Comparison of ENCODE assay signal across 9 cellular contexts in genomic region chr15:26771168-26771916, GRCh38. TPM values are rescaled to one million over a fixed set of nuclear protein-coding genes. Genes with fewer than 3 reads are reported as not detected.
DNase-seq lines count a peak whose midpoint lies in the region; ATAC-seq and TF ChIP-seq lines count a peak whose summit lies in the region.
"Had no signal": no experiment of that assay in that cellular context is flagged by ENCODE, and none has a peak within 500 bp of the region (broad histone marks: within the 10 kb centered on the region; RNA-seq: fewer than 3 reads in every experiment).

No MANE protein-coding gene starts in this region.

- TF ChIP-seq EP300 in Ishikawa (IDR thresholded peaks at IDR 0.05; ENCODE audit: borderline replicate concordance), result no peak

- peaks cover 8% of the 10 kb centered on the region; the same call in 1 of the 2 replicates for H3K36me3 Mint-ChIP-seq in WTC11

- no peaks in the 10 kb centered on the region for H3K9me3 Mint-ChIP-seq in WTC11
- H3K9me3 Mint-ChIP-seq: activated B cell treated with CpG ODN at 0.5 μM for 24 hours had no signal

- POLR2A ChIA-PET in WTC11 (lab: Charles Lee), result no interaction called here

- peak overlapping the region; percentile 91 for H3K4me3 Mint-ChIP-seq in WTC11
- H3K4me3 Mint-ChIP-seq: activated B cell treated with CpG ODN at 0.5 μM for 24 hours had no signal

- ATAC-seq in WTC11, result peak; percentile 58
- ATAC-seq in HG03354 (IDR thresholded peaks at IDR 0.05; ENCODE audit: poor library complexity, severe bottlenecking, unreplicated experiment), result no peak
- ATAC-seq: HCT116 had no signal

- H3K27ac Mint-ChIP-seq in WTC11, result peak overlapping the region; percentile 96
- H3K27ac Mint-ChIP-seq: activated B cell treated with CpG ODN at 0.5 μM for 24 hours had no signal

- H3K4me1 Mint-ChIP-seq in WTC11, result peaks cover 69% of the 10 kb centered on the region

- peak overlapping the region; percentile 72 for H3K4me3 ChIP-seq in iPS-11a (ENCODE audit: low read depth, low read length)

- CTCF ChIA-PET in WTC11 (lab: Charles Lee), result interaction anchor here (1.7 kb wide), 1 partner anchor 67 kb away, joined by 5 read pairs; no protein-coding TSS in a partner anchor

- peak; percentile 91 for DNase-seq in WTC11 (ENCODE audit: low spot score)
- DNase-seq in putamen (ENCODE audit: low spot score), result peak; percentile 40
- DNase-seq in NCI-H1694 (lab: John Stamatoyannopoulos, UW), result no peak
- DNase-seq in NCI-H446 treated with DMSO at 0.1 percent for 48 hours (lab: John Stamatoyannopoulos, UW), result no peak
- DNase-seq: activated B cell treated with CpG ODN at 0.5 μM for 24 hours had no signal

- no peak for TF ChIP-seq CTCF in WTC11 (IDR thresholded peaks at IDR 0.05)

- H3K27me3 Mint-ChIP-seq in WTC11 (ENCODE audit: low read depth), result no peaks in the 10 kb centered on the region

- TF ChIP-seq RAD21 in Ishikawa (IDR thresholded peaks at IDR 0.05; ENCODE audit: low read depth), result no peak

TF ChIP-seq in Ishikawa, 13 proteins besides CTCF, POLR2A, EP300 and RAD21:
- no peak for TF ChIP-seq ZBTB7A (IDR thresholded peaks at IDR 0.05; ENCODE audit: low read depth)
- no peak for TF ChIP-seq EGR1 (IDR thresholded peaks at IDR 0.05)
- no peak for TF ChIP-seq TCF12 (IDR thresholded peaks at IDR 0.05; ENCODE audit: low read depth)
- TF ChIP-seq CEBPB (IDR thresholded peaks at IDR 0.05), result no peak
- TF ChIP-seq, protein P1, sequence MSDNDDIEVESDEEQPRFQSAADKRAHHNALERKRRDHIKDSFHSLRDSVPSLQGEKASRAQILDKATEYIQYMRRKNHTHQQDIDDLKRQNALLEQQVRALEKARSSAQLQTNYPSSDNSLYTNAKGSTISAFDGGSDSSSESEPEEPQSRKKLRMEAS (IDR thresholded peaks at IDR 0.05), result no peak
- TF ChIP-seq, protein P2, sequence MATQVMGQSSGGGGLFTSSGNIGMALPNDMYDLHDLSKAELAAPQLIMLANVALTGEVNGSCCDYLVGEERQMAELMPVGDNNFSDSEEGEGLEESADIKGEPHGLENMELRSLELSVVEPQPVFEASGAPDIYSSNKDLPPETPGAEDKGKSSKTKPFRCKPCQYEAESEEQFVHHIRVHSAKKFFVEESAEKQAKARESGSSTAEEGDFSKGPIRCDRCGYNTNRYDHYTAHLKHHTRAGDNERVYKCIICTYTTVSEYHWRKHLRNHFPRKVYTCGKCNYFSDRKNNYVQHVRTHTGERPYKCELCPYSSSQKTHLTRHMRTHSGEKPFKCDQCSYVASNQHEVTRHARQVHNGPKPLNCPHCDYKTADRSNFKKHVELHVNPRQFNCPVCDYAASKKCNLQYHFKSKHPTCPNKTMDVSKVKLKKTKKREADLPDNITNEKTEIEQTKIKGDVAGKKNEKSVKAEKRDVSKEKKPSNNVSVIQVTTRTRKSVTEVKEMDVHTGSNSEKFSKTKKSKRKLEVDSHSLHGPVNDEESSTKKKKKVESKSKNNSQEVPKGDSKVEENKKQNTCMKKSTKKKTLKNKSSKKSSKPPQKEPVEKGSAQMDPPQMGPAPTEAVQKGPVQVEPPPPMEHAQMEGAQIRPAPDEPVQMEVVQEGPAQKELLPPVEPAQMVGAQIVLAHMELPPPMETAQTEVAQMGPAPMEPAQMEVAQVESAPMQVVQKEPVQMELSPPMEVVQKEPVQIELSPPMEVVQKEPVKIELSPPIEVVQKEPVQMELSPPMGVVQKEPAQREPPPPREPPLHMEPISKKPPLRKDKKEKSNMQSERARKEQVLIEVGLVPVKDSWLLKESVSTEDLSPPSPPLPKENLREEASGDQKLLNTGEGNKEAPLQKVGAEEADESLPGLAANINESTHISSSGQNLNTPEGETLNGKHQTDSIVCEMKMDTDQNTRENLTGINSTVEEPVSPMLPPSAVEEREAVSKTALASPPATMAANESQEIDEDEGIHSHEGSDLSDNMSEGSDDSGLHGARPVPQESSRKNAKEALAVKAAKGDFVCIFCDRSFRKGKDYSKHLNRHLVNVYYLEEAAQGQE (IDR thresholded peaks at IDR 0.05; ENCODE audit: low read depth), result peak; percentile 77
- TF ChIP-seq CREB1 (IDR thresholded peaks at IDR 0.05; ENCODE audit: low read depth), result no peak

TF ChIP-seq in WTC11, 78 proteins besides CTCF, POLR2A, EP300 and RAD21 (continues in another document):
- peak; percentile 88 for TF ChIP-seq FOXP1 (CRISPR knock-in tag; IDR thresholded peaks at IDR 0.05; ENCODE audit: borderline replicate concordance)
- no peak for TF ChIP-seq MLX (CRISPR knock-in tag; IDR thresholded peaks at IDR 0.05)
- no peak for TF ChIP-seq NR1H2 (CRISPR knock-in tag; IDR thresholded peaks at IDR 0.05)
- no peak for TF ChIP-seq CREM (CRISPR knock-in tag; IDR thresholded peaks at IDR 0.05)
- no peak for TF ChIP-seq CBFB (CRISPR knock-in tag; IDR thresholded peaks at IDR 0.05; ENCODE audit: low read depth)
- TF ChIP-seq, protein P3, sequence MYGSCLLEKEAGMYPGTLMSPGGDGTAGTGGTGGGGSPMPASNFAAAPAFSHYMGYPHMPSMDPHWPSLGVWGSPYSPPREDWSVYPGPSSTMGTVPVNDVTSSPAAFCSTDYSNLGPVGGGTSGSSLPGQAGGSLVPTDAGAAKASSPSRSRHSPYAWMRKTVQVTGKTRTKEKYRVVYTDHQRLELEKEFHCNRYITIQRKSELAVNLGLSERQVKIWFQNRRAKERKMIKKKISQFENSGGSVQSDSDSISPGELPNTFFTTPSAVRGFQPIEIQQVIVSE (CRISPR knock-in tag; IDR thresholded peaks at IDR 0.05; ENCODE audit: borderline replicate concordance), result no peak
- no peak for TF ChIP-seq CREB1 (CRISPR knock-in tag; IDR thresholded peaks at IDR 0.05)
- TF ChIP-seq ZBTB21 (CRISPR knock-in tag; IDR thresholded peaks at IDR 0.05; ENCODE audit: borderline replicate concordance), result no peak
- no peak; the same call in 1 of the 2 replicates for TF ChIP-seq FOXK1 (CRISPR knock-in tag; IDR thresholded peaks at IDR 0.05)
- peak; percentile 70; the same call in 1 of the 2 replicates for TF ChIP-seq MYBL2 (CRISPR knock-in tag; IDR thresholded peaks at IDR 0.05)
- no peak for TF ChIP-seq GABPB1 (CRISPR knock-in tag; IDR thresholded peaks at IDR 0.05)
- TF ChIP-seq RELA (CRISPR knock-in tag; IDR thresholded peaks at IDR 0.05; ENCODE audit: borderline replicate concordance), result no peak
- no peak for TF ChIP-seq SMAD4 (CRISPR knock-in tag; IDR thresholded peaks at IDR 0.05)
- TF ChIP-seq MXD4 (CRISPR knock-in tag; IDR thresholded peaks at IDR 0.05; ENCODE audit: borderline replicate concordance), result no peak
- no peak for TF ChIP-seq OVOL2 (CRISPR knock-in tag; IDR thresholded peaks at IDR 0.05; ENCODE audit: borderline replicate concordance)
- no peak for TF ChIP-seq RORB (CRISPR knock-in tag; IDR thresholded peaks at IDR 0.05)
- TF ChIP-seq ESRRA (CRISPR knock-in tag; IDR thresholded peaks at IDR 0.05; ENCODE audit: borderline replicate concordance), result peak; percentile 37; the same call in 1 of the 2 replicates
- TF ChIP-seq ZNF396 (CRISPR knock-in tag; IDR thresholded peaks at IDR 0.05; ENCODE audit: borderline replicate concordance), result no peak
- no peak for TF ChIP-seq GTF2I (CRISPR knock-in tag; conservative IDR thresholded peaks at IDR 0.05)
- no peak for TF ChIP-seq NFATC4 (CRISPR knock-in tag; IDR thresholded peaks at IDR 0.05)
- TF ChIP-seq E2F4 (CRISPR knock-in tag; IDR thresholded peaks at IDR 0.05; ENCODE audit: borderline replicate concordance, low read depth), result no peak
- no peak for TF ChIP-seq NR2C2 (CRISPR knock-in tag; IDR thresholded peaks at IDR 0.05)
- 0 out of 2 replicates have a peak, but pooled peaks have one; percentile 20 for TF ChIP-seq ZNF263 (CRISPR knock-in tag; IDR thresholded peaks at IDR 0.05; ENCODE audit: low read depth)
- TF ChIP-seq ZNF416 (CRISPR knock-in tag; IDR thresholded peaks at IDR 0.05), result no peak
- no peak for TF ChIP-seq ATF3 (CRISPR knock-in tag; conservative IDR thresholded peaks at IDR 0.05)
- no peak for TF ChIP-seq GRHL2 (CRISPR knock-in tag; IDR thresholded peaks at IDR 0.05; ENCODE audit: insufficient replicate concordance, severe bottlenecking)
- TF ChIP-seq NFE2L1 (CRISPR knock-in tag; IDR thresholded peaks at IDR 0.05), result no peak; the same call in 1 of the 2 replicates
- TF ChIP-seq, protein P1 (CRISPR knock-in tag; IDR thresholded peaks at IDR 0.05), result peak; percentile 59; the same call in 1 of the 2 replicates

RNA-seq across cellular contexts. Expression of gene GABRB3, which starts 1.5 kb away (rescaled TPM):
- total RNA-seq in WTC11 (2021), result 168 to 203 TPM (median 172 TPM) in 3 replicates
- total RNA-seq: activated B cell treated with CpG ODN at 0.5 μM for 24 hours had no signal

Comparison
In these comparisons a context has a peak if more than half of its experiments do, and no peak if none do; other contexts are left out.
1. DNase-seq: peak in WTC11 (single experiment) and putamen (single experiment); none in NCI-H1694 (single experiment) and NCI-H446 treated with DMSO at 0.1 percent for 48 hours (single experiment).